ENCODE assay signal across 14 cellular contexts in the genomic region with DNA sequence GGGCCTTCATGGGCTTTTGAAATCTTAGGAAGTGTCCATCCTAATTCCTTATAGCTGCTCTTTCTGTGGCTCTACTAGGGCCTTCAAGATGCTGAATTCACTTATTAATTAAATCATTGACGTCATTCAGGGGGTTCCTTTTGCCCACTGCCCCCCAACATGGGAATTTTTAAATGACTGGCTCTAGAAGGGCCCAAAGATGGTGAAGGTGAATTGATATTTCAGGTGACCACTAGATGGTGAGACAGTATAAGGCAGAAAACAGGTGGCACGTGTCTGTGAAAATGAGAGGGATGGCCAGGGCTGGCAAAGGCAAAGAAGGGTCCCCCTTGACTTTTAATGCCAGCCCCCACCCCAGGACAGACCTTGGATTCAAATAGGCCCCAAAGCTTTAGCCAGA. TPM values are rescaled to one million over a fixed set of nuclear protein-coding genes. Genes with fewer than 3 reads are reported as not detected.
DNase-seq lines count a peak whose midpoint lies in the region; ATAC-seq and TF ChIP-seq lines count a peak whose summit lies in the region.
"Had no signal": no experiment of that assay in that cellular context is flagged by ENCODE, and none has a peak within 500 bp of the region (broad histone marks: within the 10 kb centered on the region; RNA-seq: fewer than 3 reads in every experiment).

No MANE protein-coding gene starts in this region.

- H3K9me3 Mint-ChIP-seq in chondrocyte (ENCODE audit: low read depth) = no peaks in the 10 kb centered on the region

- peaks cover 29% of the 10 kb centered on the region for H3K27me3 Mint-ChIP-seq in chondrocyte (ENCODE audit: low read depth)

- H3K4me1 Mint-ChIP-seq in chondrocyte (ENCODE audit: low read depth) = peaks cover 5% of the 10 kb centered on the region

- H3K9me3 ChIP-seq in DOHH2 (ENCODE audit: control insufficient read depth, insufficient read depth, low read length) = no peaks in the 10 kb centered on the region
- no peaks in the 10 kb centered on the region for H3K9me3 ChIP-seq in hepatocyte (ENCODE audit: low read depth)

- H3K4me3 ChIP-seq in AG09309 (ENCODE audit: control insufficient read depth, low read depth, low read length) = no peak overlapping the region
- no peak overlapping the region for H3K4me3 ChIP-seq in DOHH2 (ENCODE audit: low read length)
- no peak overlapping the region for H3K4me3 ChIP-seq in hepatocyte

- whole genome bisulfite sequencing in hepatocyte (ENCODE audit: low lambda C conversion rate, missing lambda C conversion rate) = 46% methylated on average over 2 of the region's 2 CpGs

- no peaks in the 10 kb centered on the region for H3K36me3 Mint-ChIP-seq in chondrocyte (ENCODE audit: low read depth)

- TF ChIP-seq CTCF in AG09309 (IDR thresholded peaks at IDR 0.05; ENCODE audit: control insufficient read depth, insufficient read depth, low read depth, low read length, missing control alignments) (peak; percentile 25), DOHH2 (IDR thresholded peaks at IDR 0.05; ENCODE audit: low read depth, low read length, poor library complexity, severe bottlenecking) (peak; percentile 44), chondrocyte (IDR thresholded peaks at IDR 0.05) (peak; percentile 39), hepatocyte (IDR thresholded peaks at IDR 0.05; ENCODE audit: poor library complexity) (no peak)

- no peak overlapping the region for H3K27ac Mint-ChIP-seq in chondrocyte (ENCODE audit: unreplicated experiment)

- ATAC-seq in GM19035 (IDR thresholded peaks at IDR 0.05; ENCODE audit: unreplicated experiment) = no peak

- H3F3A ChIP-seq in DOHH2 (ENCODE audit: control insufficient read depth, insufficient read depth) = no peaks in the 10 kb centered on the region

- DNase-seq in AG09309 (ENCODE audit: low read depth) (no peak), NCI-H1417 treated with DMSO at 0.1 percent for 48 hours (lab: John Stamatoyannopoulos, UW) (peak; percentile 21), chondrocyte (ENCODE audit: low spot score) (no peak), hepatocyte (ENCODE audit: low spot score) (no peak)
- DNase-seq in activated CD4-positive, CD25-positive, alpha-beta regulatory T cell treated with anti-CD3 and anti-CD28 coated beads, Interleukin-2, amount 50 U/mL, for 72 hours = no peak
- no peak for DNase-seq in activated T-cell treated with anti-CD3 and anti-CD28 coated beads, Interleukin-2, amount 50 U/mL, for 1 hour
- DNase-seq: activated T-cell treated with anti-CD3 and anti-CD28 coated beads for 4 hours, aorta, NCI-H510A treated with DMSO at 0.1 percent for 48 hours, small intestine, T1000 had no signal

- no peaks in the 10 kb centered on the region for H3K79me2 ChIP-seq in DOHH2 (ENCODE audit: control insufficient read depth, low read length)
- H3K79me2 ChIP-seq in hepatocyte = no peaks in the 10 kb centered on the region

- H4K20me1 ChIP-seq in DOHH2 (ENCODE audit: control insufficient read depth, insufficient read depth, low read depth, low read length) (no peaks in the 10 kb centered on the region), hepatocyte (ENCODE audit: insufficient read depth, poor library complexity, severe bottlenecking) (no peaks in the 10 kb centered on the region)

- no peak overlapping the region for H2AFZ ChIP-seq in hepatocyte

- H3K9me2 ChIP-seq in DOHH2 (replicated peaks; ENCODE audit: control insufficient read depth, low read length) (no peaks in the 10 kb centered on the region), hepatocyte (replicated peaks; ENCODE audit: insufficient read depth) (no peaks in the 10 kb centered on the region)

- H3K4me2 ChIP-seq in DOHH2 (ENCODE audit: low read length) (no peak overlapping the region), hepatocyte (no peak overlapping the region)

- H3K27me3 ChIP-seq in DOHH2 (ENCODE audit: control insufficient read depth, low read length) (peaks cover 36% of the 10 kb centered on the region), hepatocyte (peaks cover 8% of the 10 kb centered on the region)

- H3K4me1 ChIP-seq in DOHH2 (ENCODE audit: control insufficient read depth, low read length) (no peaks in the 10 kb centered on the region), hepatocyte (ENCODE audit: insufficient read depth) (peaks cover 2% of the 10 kb centered on the region)

- H3K36me3 ChIP-seq in DOHH2 (ENCODE audit: control insufficient read depth, low read length) (no peaks in the 10 kb centered on the region), hepatocyte (replicated peaks; ENCODE audit: insufficient read depth, low read depth) (no peaks in the 10 kb centered on the region)

- H3K4me3 Mint-ChIP-seq in chondrocyte (ENCODE audit: unreplicated experiment) = no peak overlapping the region

- H3K27ac ChIP-seq in DOHH2 (ENCODE audit: low read depth, low read length) = no peak overlapping the region
- no peak overlapping the region for H3K27ac ChIP-seq in hepatocyte
- H3K27ac ChIP-seq: epithelial cell of prostate had no signal

RNA-seq across cellular contexts. Expression of gene GNAS, which starts 11.8 kb away (rescaled TPM):
- total RNA-seq in chondrocyte (1,127 to 1,393 TPM (median 1,374 TPM) in 3 replicates), hepatocyte (841 and 897 TPM in 2 replicates)
- polyA plus RNA-seq in hepatocyte = 1,649 and 1,702 TPM in 2 replicates

RNA-seq across cellular contexts. Expression of gene GNAS-AS1, which starts 13.6 kb away (rescaled TPM):
- total RNA-seq in chondrocyte (1.1 to 2.7 TPM (median 1.7 TPM) in 3 replicates), hepatocyte (0.16 TPM in 1 of 2 replicates, not detected in the other)
- 0.97 and 0.98 TPM in 2 replicates for polyA plus RNA-seq in hepatocyte
